Comparison of ENCODE assay signal across 15 cellular contexts in the genomic region with DNA sequence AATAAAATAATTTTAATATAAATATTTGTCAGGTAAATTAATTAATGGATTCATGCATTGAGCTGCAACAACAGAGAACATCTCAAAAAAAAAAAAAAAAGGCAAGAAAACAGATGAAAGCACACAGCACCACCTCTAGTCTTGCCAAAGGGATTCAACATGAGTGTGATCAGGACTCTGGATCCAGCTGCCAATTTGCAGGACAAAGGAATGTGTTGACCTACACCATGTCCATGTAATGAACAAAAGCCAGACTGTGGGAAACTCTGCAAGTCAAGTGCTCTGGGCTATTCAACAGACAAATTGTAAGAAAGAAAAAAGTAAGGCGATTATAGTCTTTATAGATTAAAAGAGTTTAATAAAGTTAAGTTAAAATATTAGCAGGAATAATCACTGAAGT.
DNase-seq lines count a peak whose midpoint lies in the region; ATAC-seq and TF ChIP-seq lines count a peak whose summit lies in the region.
"Had no signal": no experiment of that assay in that cellular context is flagged by ENCODE, and none has a peak within 500 bp of the region (broad histone marks: within the 10 kb centered on the region; RNA-seq: fewer than 3 reads in every experiment).

No MANE protein-coding gene starts in this region.

- no peaks in the 10 kb centered on the region for H3K27me3 ChIP-seq in right cardiac atrium (ENCODE audit: control insufficient read depth, insufficient read depth)
- H3K27me3 ChIP-seq in left ventricle myocardium inferior (ENCODE audit: low read depth) = no peaks in the 10 kb centered on the region
- H3K27me3 ChIP-seq in MM.1S (replicated peaks; ENCODE audit: insufficient read depth, low read length) = no peaks in the 10 kb centered on the region

- H3K9me3 ChIP-seq in right cardiac atrium (ENCODE audit: control insufficient read depth, low read length) (no peaks in the 10 kb centered on the region), left ventricle myocardium inferior (replicated peaks) (no peaks in the 10 kb centered on the region), MM.1S (replicated peaks; ENCODE audit: insufficient read depth, low read length) (no peaks in the 10 kb centered on the region)

- no peaks in the 10 kb centered on the region for H4K20me1 ChIP-seq in MM.1S (ENCODE audit: insufficient read depth, low read length)

- no peak for TF ChIP-seq CTCF in left ventricle myocardium inferior (IDR thresholded peaks at IDR 0.05; ENCODE audit: borderline replicate concordance)
- no peak for TF ChIP-seq CTCF in MM.1S (IDR thresholded peaks at IDR 0.05; ENCODE audit: low read length)

- H3K27ac ChIP-seq in right cardiac atrium (ENCODE audit: low read length) = no peak overlapping the region
- no peak overlapping the region for H3K27ac ChIP-seq in left ventricle myocardium inferior (replicated peaks)
- no peak overlapping the region for H3K27ac ChIP-seq in MM.1S (ENCODE audit: low read length)

- no peaks in the 10 kb centered on the region for H3K9me2 ChIP-seq in MM.1S (replicated peaks; ENCODE audit: insufficient read depth, low read length)

- no peaks in the 10 kb centered on the region for H3K79me2 ChIP-seq in MM.1S (ENCODE audit: low read length)

- H3K4me3 ChIP-seq in right cardiac atrium (ENCODE audit: low read length) = no peak overlapping the region
- H3K4me3 ChIP-seq in left ventricle myocardium inferior = no peak overlapping the region
- H3K4me3 ChIP-seq in MM.1S (ENCODE audit: low read length) = no peak overlapping the region

- H2AFZ ChIP-seq in MM.1S (ENCODE audit: low read length) = no peak overlapping the region

- WGBS in right cardiac atrium = 62% methylated on average over 1 of the region's 1 CpG

- H3K36me3 ChIP-seq in left ventricle myocardium inferior (no peaks in the 10 kb centered on the region), MM.1S (replicated peaks; ENCODE audit: insufficient read depth, low read length) (no peaks in the 10 kb centered on the region)

- H3K4me2 ChIP-seq in MM.1S (ENCODE audit: low read depth, low read length) = no peak overlapping the region

- peak; percentile 68 to 89 for ATAC-seq in right cardiac atrium
- no peak for ATAC-seq in HG02759 (IDR thresholded peaks at IDR 0.05; ENCODE audit: unreplicated experiment)
- ATAC-seq: CD8-positive, alpha-beta T cell had no signal

- H3F3A ChIP-seq in MM.1S (ENCODE audit: insufficient read depth, low read length) = no peaks in the 10 kb centered on the region

- no peak overlapping the region for H3K9ac ChIP-seq in MM.1S (ENCODE audit: low read length)

- intact Hi-C loops in right cardiac atrium (cut with DNase I) (no loop called here), left ventricle myocardium inferior (cut with micrococcal nuclease) (no loop called here)

- no peak for DNase-seq in right cardiac atrium
- DNase-seq in left ventricle myocardium inferior = no peak
- DNase-seq in NCI-H748 treated with DMSO at 0.1 percent for 48 hours (lab: John Stamatoyannopoulos, UW) = peak; percentile 27
- DNase-seq in iPS-NIHi11 (ENCODE audit: low spot score) = peak; percentile 26
- DNase-seq in AML-193 (lab: John Stamatoyannopoulos, UW) = no peak
- DNase-seq in MM.1S = no peak
- DNase-seq: CD8-positive, alpha-beta T cell; DMS 273 treated with DMSO at 0.1 percent for 48 hours; EL; IMR-90; NCI-H2081; NCI-H2227 treated with DMSO at 0.1 percent for 48 hours; NCI-H526 treated with DMSO at 0.1 percent for 48 hours; SW 1271 had no signal

- no peaks in the 10 kb centered on the region for H3K4me1 ChIP-seq in right cardiac atrium (ENCODE audit: control insufficient read depth, insufficient read depth, low read length)
- no peaks in the 10 kb centered on the region for H3K4me1 ChIP-seq in left ventricle myocardium inferior
- H3K4me1 ChIP-seq in MM.1S (ENCODE audit: low read length) = no peaks in the 10 kb centered on the region

Comparison
In these comparisons a context has a peak if more than half of its experiments do, and no peak if none do; other contexts are left out.
1. DNase-seq: peak in NCI-H748 treated with DMSO at 0.1 percent for 48 hours (single experiment) and iPS-NIHi11 (single experiment); none in right cardiac atrium (0 of 3), left ventricle myocardium inferior (single experiment), AML-193 (0 of 2) and MM.1S (single experiment).